ENCODE assay signal across 12 cellular contexts in the genomic region with DNA sequence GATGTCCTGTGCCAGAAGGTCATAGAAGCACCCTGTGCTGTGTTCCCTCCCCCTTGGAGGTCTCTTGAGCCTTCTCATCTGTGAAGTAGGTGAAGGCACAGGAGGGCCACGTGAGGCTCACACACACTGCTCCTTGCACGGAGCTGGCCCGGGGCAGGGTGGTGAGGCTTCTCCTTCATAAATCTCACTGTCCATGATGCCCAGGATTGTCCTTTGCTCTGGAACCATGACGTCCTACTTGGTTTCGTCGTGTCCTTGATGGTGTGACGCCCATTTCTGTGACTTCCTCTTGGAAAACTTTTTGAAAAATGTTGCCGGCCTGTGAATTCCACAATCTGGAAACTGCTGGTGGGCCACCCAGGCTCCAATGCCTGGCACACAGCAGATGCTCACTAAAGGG. TPM values are rescaled to one million over a fixed set of nuclear protein-coding genes. Genes with fewer than 3 reads are reported as not detected.
A peak's percentile ranks its signal among the peaks of the same experiment; 100 is the strongest.
DNase-seq lines count a peak whose midpoint lies in the region; ATAC-seq and TF ChIP-seq lines count a peak whose summit lies in the region.
"Had no signal": no experiment of that assay in that cellular context is flagged by ENCODE, and none has a peak within 500 bp of the region (broad histone marks: within the 10 kb centered on the region; RNA-seq: fewer than 3 reads in every experiment).

No MANE protein-coding gene starts in this region.

- DNase-seq in Right ventricle myocardium superior (peak; percentile 42), Right ventricle myocardium inferior (ENCODE audit: missing footprints) (no peak), memory B cell (ENCODE audit: low spot score in 2 of 2) (no peak), upper lobe of left lung (no peak), mammary epithelial cell (no peak), NOMO-1 (lab: John Stamatoyannopoulos, UW; ENCODE audit: unreplicated experiment in 2 of 2) (no peak), HPDE6-E6E7 (ENCODE audit: extremely low spot score) (no peak)
- DNase-seq: brain microvascular endothelial cell, NCI-H345, psoas muscle had no signal

- H3K79me2 ChIP-seq in mammary epithelial cell (ENCODE audit: insufficient read depth, low read length) = peaks cover 79% of the 10 kb centered on the region

- CTCF ChIA-PET in mammary epithelial cell (lab: Charles Lee; ENCODE audit: low non-redundant PET) = no interaction called here

- TF ChIP-seq CTCF in upper lobe of left lung (IDR thresholded peaks at IDR 0.05) (no peak), mammary epithelial cell (conservative IDR thresholded peaks at IDR 0.05 in 1 of 2, IDR thresholded peaks at IDR 0.05 in 1 of 2; ENCODE audit: extremely low read depth in 1 of 2, insufficient read depth in 1 of 2, low read depth in 1 of 2, low read length in 2 of 2) (no peak)

- no peak overlapping the region for H3K4me2 ChIP-seq in mammary epithelial cell (ENCODE audit: insufficient read depth, low read depth, low read length)

- in situ Hi-C loops in mammary epithelial cell (cut with MboI; ENCODE audit: low sequenced_read_pairs in 2 of 2) = loop anchor here in 1 of 2 donors (5.0 kb wide), 1 partner anchor 43 kb away; no protein-coding TSS in a partner anchor

- no peak overlapping the region for H3K4me3 Mint-ChIP-seq in activated naive CD8-positive, alpha-beta T cell
- H3K4me3 Mint-ChIP-seq in memory B cell = no peak overlapping the region

- TF ChIP-seq EP300 in upper lobe of left lung (IDR thresholded peaks at IDR 0.05) = no peak

- ATAC-seq in Right ventricle myocardium superior (ENCODE audit: poor library complexity) = no peak
- no peak for ATAC-seq in Right ventricle myocardium inferior
- no peak for ATAC-seq in memory B cell (ENCODE audit: low read depth)
- no peak for ATAC-seq in upper lobe of left lung (ENCODE audit: low FRiP score in 2 of 2)
- ATAC-seq: left colon, psoas muscle had no signal

- H2AFZ ChIP-seq in mammary epithelial cell (ENCODE audit: low read depth, low read length) = no peak overlapping the region

- peaks cover 0 to 14% (median 7%) of the 10 kb centered on the region in 4 donors for H3K36me3 ChIP-seq in upper lobe of left lung
- peaks cover 2% of the 10 kb centered on the region for H3K36me3 ChIP-seq in mammary epithelial cell (ENCODE audit: insufficient read depth, low read length)

- no peaks in the 10 kb centered on the region for H3K9me3 ChIP-seq in upper lobe of left lung
- no peaks in the 10 kb centered on the region for H3K9me3 ChIP-seq in mammary epithelial cell (replicated peaks; ENCODE audit: insufficient read depth, low read length)
- H3K9me3 ChIP-seq: psoas muscle had no signal

- dilution Hi-C loops in mammary epithelial cell (cut with HindIII; ENCODE audit: low sequenced_read_pairs) = no loop called here

- H3K36me3 Mint-ChIP-seq in activated naive CD8-positive, alpha-beta T cell = no peaks in the 10 kb centered on the region
- peaks cover 5% of the 10 kb centered on the region for H3K36me3 Mint-ChIP-seq in memory B cell

- no TSS peak for BruUV-seq in mammary epithelial cell (replicated peaks; lab: Mats Ljungman, UMichigan)

- peaks cover 81 to 98% (median 89%) of the 10 kb centered on the region in 4 donors for H3K4me1 ChIP-seq in upper lobe of left lung
- H3K4me1 ChIP-seq in mammary epithelial cell (ENCODE audit: insufficient read depth, low read length) = peaks cover 58% of the 10 kb centered on the region

- H4K20me1 ChIP-seq in mammary epithelial cell (ENCODE audit: insufficient read depth, low read length) = peaks cover 1% of the 10 kb centered on the region

- WGBS in upper lobe of left lung, 2 donors = 65 to 67% methylated on average over 5 to 8 of the region's 8 CpGs
- 92% methylated on average over 7 of the region's 8 CpGs for WGBS in mammary epithelial cell (ENCODE audit: low coverage, missing lambda C conversion rate)

- no peak overlapping the region for H3K9ac ChIP-seq in mammary epithelial cell (ENCODE audit: insufficient read depth, low read length)

- no peaks in the 10 kb centered on the region for H3K27me3 Mint-ChIP-seq in activated naive CD8-positive, alpha-beta T cell
- H3K27me3 Mint-ChIP-seq in memory B cell = no peaks in the 10 kb centered on the region

- intact Hi-C loops in Right ventricle myocardium superior (cut with DNase I) = no loop called here
- intact Hi-C loops in Right ventricle myocardium inferior (cut with DNase I) = no loop called here
- intact Hi-C loops in mammary epithelial cell (cut with micrococcal nuclease) = loop anchor here (5.0 kb wide), 1 partner anchor 33 kb away; a partner anchor contains a TSS

- no peak for TF ChIP-seq POLR2A in upper lobe of left lung (IDR thresholded peaks at IDR 0.05)

- peaks cover 91% of the 10 kb centered on the region for H3K4me1 Mint-ChIP-seq in activated naive CD8-positive, alpha-beta T cell (ENCODE audit: low read depth)
- peaks cover 78% of the 10 kb centered on the region for H3K4me1 Mint-ChIP-seq in memory B cell

- peak overlapping the region in 3 of 4 donors; percentile 83 to 89 (median 87) for H3K27ac ChIP-seq in upper lobe of left lung
- no peak overlapping the region for H3K27ac ChIP-seq in mammary epithelial cell (ENCODE audit: insufficient read depth, low read depth, low read length)
- H3K27ac ChIP-seq: brain microvascular endothelial cell, psoas muscle had no signal

- peak overlapping the region; percentile 70 for H3K27ac Mint-ChIP-seq in activated naive CD8-positive, alpha-beta T cell
- H3K27ac Mint-ChIP-seq in memory B cell = peak overlapping the region; percentile 63

- H3K4me3 ChIP-seq in upper lobe of left lung (no peak overlapping the region), mammary epithelial cell (replicated peaks in 1 of 3; ENCODE audit: insufficient read depth in 1 of 3, low read depth in 2 of 3, low read length in 3 of 3) (no peak overlapping the region)
- H3K4me3 ChIP-seq: psoas muscle had no signal

- H3K27me3 ChIP-seq in upper lobe of left lung (no peaks in the 10 kb centered on the region), mammary epithelial cell (ENCODE audit: insufficient read depth, low read length) (no peaks in the 10 kb centered on the region)
- H3K27me3 ChIP-seq: brain microvascular endothelial cell had no signal

- H3K9me3 Mint-ChIP-seq in activated naive CD8-positive, alpha-beta T cell (ENCODE audit: low read depth) = no peaks in the 10 kb centered on the region
- H3K9me3 Mint-ChIP-seq in memory B cell = no peaks in the 10 kb centered on the region

RNA-seq across cellular contexts. Expression of a gene that starts 34.4 kb away (rescaled TPM):
- 42.8 TPM for total RNA-seq in Right ventricle myocardium superior
- total RNA-seq in Right ventricle myocardium inferior = 43.7 TPM
- 100 to 1,000 TPM in 1 of 6 donors, 10 to 100 TPM in 5; 24.8 to 128 (median 52.5) TPM for total RNA-seq in upper lobe of left lung
- 10 to 100 TPM; 11.7 to 15.8 TPM for total RNA-seq in mammary epithelial cell
- 18.1 TPM for polyA plus RNA-seq in mammary epithelial cell
- 20.3 TPM for polyA minus RNA-seq in mammary epithelial cell
